ENCODE assay signal across 1 cellular context in genomic region chr4:674172-675035, GRCh38.
TF ChIP-seq lines count a peak whose summit lies in the region.

TSS of gene ATP5ME (minus strand) at chr4:674276. CDS start at chr4:674247, 29 bp downstream.
A gene with protein sequence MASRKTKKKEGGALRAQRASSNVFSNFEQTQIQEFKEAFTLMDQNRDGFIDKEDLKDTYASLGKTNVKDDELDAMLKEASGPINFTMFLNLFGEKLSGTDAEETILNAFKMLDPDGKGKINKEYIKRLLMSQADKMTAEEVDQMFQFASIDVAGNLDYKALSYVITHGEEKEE (plus strand): TSS chr4:674542. CDS start chr4:678027, 3,485 bp downstream.

TF ChIP-seq in WTC11, 78 proteins besides CTCF, POLR2A, EP300 and RAD21 (continued from another document and continues in another):
- TF ChIP-seq ZBTB43 (CRISPR knock-in tag; IDR thresholded peaks at IDR 0.05) (no peak), FOXJ3 (CRISPR knock-in tag; IDR thresholded peaks at IDR 0.05; ENCODE audit: borderline replicate concordance) (no peak), TP53 (CRISPR knock-in tag; IDR thresholded peaks at IDR 0.05) (no peak), ATF2 (CRISPR knock-in tag; IDR thresholded peaks at IDR 0.05; ENCODE audit: borderline replicate concordance, low read depth) (peak; percentile 72; the same call in 1 of the 2 replicates), MAX (CRISPR knock-in tag; IDR thresholded peaks at IDR 0.05) (peak; percentile 71; the same call in 1 of the 2 replicates), MYBL2 (CRISPR knock-in tag; IDR thresholded peaks at IDR 0.05) (0 out of 2 replicates have a peak, but pooled peaks have one; percentile 11), ZNF138 (CRISPR knock-in tag; conservative IDR thresholded peaks at IDR 0.05) (no peak), CREB1 (CRISPR knock-in tag; IDR thresholded peaks at IDR 0.05) (no peak; the same call in 1 of the 2 replicates), CDX4 (CRISPR knock-in tag; IDR thresholded peaks at IDR 0.05; ENCODE audit: borderline replicate concordance) (no peak), NFATC4 (CRISPR knock-in tag; IDR thresholded peaks at IDR 0.05) (no peak), FOXK1 (CRISPR knock-in tag; IDR thresholded peaks at IDR 0.05) (peak; percentile 98), ZNF396 (CRISPR knock-in tag; IDR thresholded peaks at IDR 0.05; ENCODE audit: borderline replicate concordance) (no peak), CBFB (CRISPR knock-in tag; IDR thresholded peaks at IDR 0.05; ENCODE audit: low read depth) (peak; percentile 86; the same call in 1 of the 2 replicates), ZNF416 (CRISPR knock-in tag; IDR thresholded peaks at IDR 0.05) (0 out of 2 replicates have a peak, but pooled peaks have one; percentile 4), ZNF317 (CRISPR knock-in tag; IDR thresholded peaks at IDR 0.05; ENCODE audit: borderline replicate concordance, low read depth) (no peak), PRDM15 (CRISPR knock-in tag; IDR thresholded peaks at IDR 0.05) (no peak), ZMAT4 (CRISPR knock-in tag; IDR thresholded peaks at IDR 0.05) (no peak), NR3C1 (CRISPR knock-in tag; conservative IDR thresholded peaks at IDR 0.05; ENCODE audit: low read depth) (no peak), ZNF121 (CRISPR knock-in tag; IDR thresholded peaks at IDR 0.05) (no peak), SMAD3 (CRISPR knock-in tag; IDR thresholded peaks at IDR 0.05; ENCODE audit: borderline replicate concordance) (peak; percentile 74; the same call in 1 of the 2 replicates), ZNF219 (CRISPR knock-in tag; IDR thresholded peaks at IDR 0.05; ENCODE audit: borderline replicate concordance) (no peak), HMGA2 (CRISPR knock-in tag; IDR thresholded peaks at IDR 0.05) (no peak), NR1H2 (CRISPR knock-in tag; IDR thresholded peaks at IDR 0.05) (no peak), E2F4 (CRISPR knock-in tag; IDR thresholded peaks at IDR 0.05; ENCODE audit: borderline replicate concordance, low read depth) (no peak), MXD4 (CRISPR knock-in tag; IDR thresholded peaks at IDR 0.05; ENCODE audit: borderline replicate concordance) (no peak), ZNF281 (CRISPR knock-in tag; IDR thresholded peaks at IDR 0.05) (no peak), SOX15 (CRISPR knock-in tag; IDR thresholded peaks at IDR 0.05) (no peak), NFE2L1 (CRISPR knock-in tag; IDR thresholded peaks at IDR 0.05) (no peak)
- TF ChIP-seq, protein P1, sequence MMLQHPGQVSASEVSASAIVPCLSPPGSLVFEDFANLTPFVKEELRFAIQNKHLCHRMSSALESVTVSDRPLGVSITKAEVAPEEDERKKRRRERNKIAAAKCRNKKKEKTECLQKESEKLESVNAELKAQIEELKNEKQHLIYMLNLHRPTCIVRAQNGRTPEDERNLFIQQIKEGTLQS (CRISPR knock-in tag; conservative IDR thresholded peaks at IDR 0.05) = no peak
- TF ChIP-seq, protein P2, sequence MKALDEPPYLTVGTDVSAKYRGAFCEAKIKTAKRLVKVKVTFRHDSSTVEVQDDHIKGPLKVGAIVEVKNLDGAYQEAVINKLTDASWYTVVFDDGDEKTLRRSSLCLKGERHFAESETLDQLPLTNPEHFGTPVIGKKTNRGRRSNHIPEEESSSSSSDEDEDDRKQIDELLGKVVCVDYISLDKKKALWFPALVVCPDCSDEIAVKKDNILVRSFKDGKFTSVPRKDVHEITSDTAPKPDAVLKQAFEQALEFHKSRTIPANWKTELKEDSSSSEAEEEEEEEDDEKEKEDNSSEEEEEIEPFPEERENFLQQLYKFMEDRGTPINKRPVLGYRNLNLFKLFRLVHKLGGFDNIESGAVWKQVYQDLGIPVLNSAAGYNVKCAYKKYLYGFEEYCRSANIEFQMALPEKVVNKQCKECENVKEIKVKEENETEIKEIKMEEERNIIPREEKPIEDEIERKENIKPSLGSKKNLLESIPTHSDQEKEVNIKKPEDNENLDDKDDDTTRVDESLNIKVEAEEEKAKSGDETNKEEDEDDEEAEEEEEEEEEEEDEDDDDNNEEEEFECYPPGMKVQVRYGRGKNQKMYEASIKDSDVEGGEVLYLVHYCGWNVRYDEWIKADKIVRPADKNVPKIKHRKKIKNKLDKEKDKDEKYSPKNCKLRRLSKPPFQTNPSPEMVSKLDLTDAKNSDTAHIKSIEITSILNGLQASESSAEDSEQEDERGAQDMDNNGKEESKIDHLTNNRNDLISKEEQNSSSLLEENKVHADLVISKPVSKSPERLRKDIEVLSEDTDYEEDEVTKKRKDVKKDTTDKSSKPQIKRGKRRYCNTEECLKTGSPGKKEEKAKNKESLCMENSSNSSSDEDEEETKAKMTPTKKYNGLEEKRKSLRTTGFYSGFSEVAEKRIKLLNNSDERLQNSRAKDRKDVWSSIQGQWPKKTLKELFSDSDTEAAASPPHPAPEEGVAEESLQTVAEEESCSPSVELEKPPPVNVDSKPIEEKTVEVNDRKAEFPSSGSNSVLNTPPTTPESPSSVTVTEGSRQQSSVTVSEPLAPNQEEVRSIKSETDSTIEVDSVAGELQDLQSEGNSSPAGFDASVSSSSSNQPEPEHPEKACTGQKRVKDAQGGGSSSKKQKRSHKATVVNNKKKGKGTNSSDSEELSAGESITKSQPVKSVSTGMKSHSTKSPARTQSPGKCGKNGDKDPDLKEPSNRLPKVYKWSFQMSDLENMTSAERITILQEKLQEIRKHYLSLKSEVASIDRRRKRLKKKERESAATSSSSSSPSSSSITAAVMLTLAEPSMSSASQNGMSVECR (CRISPR knock-in tag; IDR thresholded peaks at IDR 0.05; ENCODE audit: borderline replicate concordance) = peak; percentile 67; the same call in 1 of the 2 replicates
- TF ChIP-seq, protein P3, sequence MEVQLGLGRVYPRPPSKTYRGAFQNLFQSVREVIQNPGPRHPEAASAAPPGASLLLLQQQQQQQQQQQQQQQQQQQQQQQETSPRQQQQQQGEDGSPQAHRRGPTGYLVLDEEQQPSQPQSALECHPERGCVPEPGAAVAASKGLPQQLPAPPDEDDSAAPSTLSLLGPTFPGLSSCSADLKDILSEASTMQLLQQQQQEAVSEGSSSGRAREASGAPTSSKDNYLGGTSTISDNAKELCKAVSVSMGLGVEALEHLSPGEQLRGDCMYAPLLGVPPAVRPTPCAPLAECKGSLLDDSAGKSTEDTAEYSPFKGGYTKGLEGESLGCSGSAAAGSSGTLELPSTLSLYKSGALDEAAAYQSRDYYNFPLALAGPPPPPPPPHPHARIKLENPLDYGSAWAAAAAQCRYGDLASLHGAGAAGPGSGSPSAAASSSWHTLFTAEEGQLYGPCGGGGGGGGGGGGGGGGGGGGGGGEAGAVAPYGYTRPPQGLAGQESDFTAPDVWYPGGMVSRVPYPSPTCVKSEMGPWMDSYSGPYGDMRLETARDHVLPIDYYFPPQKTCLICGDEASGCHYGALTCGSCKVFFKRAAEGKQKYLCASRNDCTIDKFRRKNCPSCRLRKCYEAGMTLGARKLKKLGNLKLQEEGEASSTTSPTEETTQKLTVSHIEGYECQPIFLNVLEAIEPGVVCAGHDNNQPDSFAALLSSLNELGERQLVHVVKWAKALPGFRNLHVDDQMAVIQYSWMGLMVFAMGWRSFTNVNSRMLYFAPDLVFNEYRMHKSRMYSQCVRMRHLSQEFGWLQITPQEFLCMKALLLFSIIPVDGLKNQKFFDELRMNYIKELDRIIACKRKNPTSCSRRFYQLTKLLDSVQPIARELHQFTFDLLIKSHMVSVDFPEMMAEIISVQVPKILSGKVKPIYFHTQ (CRISPR knock-in tag; IDR thresholded peaks at IDR 0.05) = no peak
- TF ChIP-seq, protein P4, sequence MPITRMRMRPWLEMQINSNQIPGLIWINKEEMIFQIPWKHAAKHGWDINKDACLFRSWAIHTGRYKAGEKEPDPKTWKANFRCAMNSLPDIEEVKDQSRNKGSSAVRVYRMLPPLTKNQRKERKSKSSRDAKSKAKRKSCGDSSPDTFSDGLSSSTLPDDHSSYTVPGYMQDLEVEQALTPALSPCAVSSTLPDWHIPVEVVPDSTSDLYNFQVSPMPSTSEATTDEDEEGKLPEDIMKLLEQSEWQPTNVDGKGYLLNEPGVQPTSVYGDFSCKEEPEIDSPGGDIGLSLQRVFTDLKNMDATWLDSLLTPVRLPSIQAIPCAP (CRISPR knock-in tag; IDR thresholded peaks at IDR 0.05) = no peak
- TF ChIP-seq, protein P5, sequence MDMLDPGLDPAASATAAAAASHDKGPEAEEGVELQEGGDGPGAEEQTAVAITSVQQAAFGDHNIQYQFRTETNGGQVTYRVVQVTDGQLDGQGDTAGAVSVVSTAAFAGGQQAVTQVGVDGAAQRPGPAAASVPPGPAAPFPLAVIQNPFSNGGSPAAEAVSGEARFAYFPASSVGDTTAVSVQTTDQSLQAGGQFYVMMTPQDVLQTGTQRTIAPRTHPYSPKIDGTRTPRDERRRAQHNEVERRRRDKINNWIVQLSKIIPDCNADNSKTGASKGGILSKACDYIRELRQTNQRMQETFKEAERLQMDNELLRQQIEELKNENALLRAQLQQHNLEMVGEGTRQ (CRISPR knock-in tag; IDR thresholded peaks at IDR 0.05) = peak; percentile 96
